In genomic region chr4:74397748-74398426, GRCh38 we compare ENCODE assay signal across 8 cellular contexts. TPM values are rescaled to one million over a fixed set of nuclear protein-coding genes. Genes with fewer than 3 reads are reported as not detected.
DNase-seq lines count a peak whose midpoint lies in the region; ATAC-seq and TF ChIP-seq lines count a peak whose summit lies in the region.

No MANE protein-coding gene starts in this region.

- H3K27ac Mint-ChIP-seq in activated naive CD8-positive, alpha-beta T cell = peak overlapping the region; percentile 96

- ATAC-seq in HG03342 (IDR thresholded peaks at IDR 0.05; ENCODE audit: unreplicated experiment) (peak; percentile 47), omental fat pad (ENCODE audit: low FRiP score) (peak; percentile 50)

- peaks cover 12% of the 10 kb centered on the region for H3K4me1 Mint-ChIP-seq in activated naive CD8-positive, alpha-beta T cell (ENCODE audit: low read depth)

- peak overlapping the region; percentile 46 for H3K4me3 ChIP-seq in GM12875 (ENCODE audit: low read depth, low read length)

- no peaks in the 10 kb centered on the region for H3K9me3 Mint-ChIP-seq in activated naive CD8-positive, alpha-beta T cell (ENCODE audit: low read depth)

- H3K4me3 Mint-ChIP-seq in activated naive CD8-positive, alpha-beta T cell = peak overlapping the region; percentile 96

- H3K27me3 Mint-ChIP-seq in activated naive CD8-positive, alpha-beta T cell = no peaks in the 10 kb centered on the region

- DNase-seq in omental fat pad (ENCODE audit: low spot score) (no peak), germinal center (ENCODE audit: low spot score) (no peak), SIG-M5 treated with dmso at 0.1 percent for 504 hours (lab: John Stamatoyannopoulos, UW; ENCODE audit: unreplicated experiment) (no peak), midbrain (lab: John Stamatoyannopoulos, UW) (no peak), Ammon's horn (ENCODE audit: low spot score) (no peak)

- no peaks in the 10 kb centered on the region for H3K36me3 Mint-ChIP-seq in activated naive CD8-positive, alpha-beta T cell

- no peak for TF ChIP-seq CTCF in GM12875 (IDR thresholded peaks at IDR 0.05; ENCODE audit: borderline replicate concordance, insufficient read depth, low read depth, low read length)
- no peak for TF ChIP-seq CTCF in omental fat pad (IDR thresholded peaks at IDR 0.05)

RNA-seq across cellular contexts. Expression of gene EREG, which starts 32.9 kb away (rescaled TPM):
- 10 to 100 TPM in 1 of 4 donors, 1 to 10 TPM in 3; 1.7 to 16.3 (median 7.9) TPM for total RNA-seq in omental fat pad

RNA-seq across cellular contexts. Expression of gene AREG, which starts 47.0 kb away (rescaled TPM):
- total RNA-seq in omental fat pad = 100 to 1,000 TPM in 1 of 4 donors, 10 to 100 TPM in 3; 31.2 to 202 (median 43.7) TPM
